23 cellular contexts compared by ENCODE assay signal in the genomic region with DNA sequence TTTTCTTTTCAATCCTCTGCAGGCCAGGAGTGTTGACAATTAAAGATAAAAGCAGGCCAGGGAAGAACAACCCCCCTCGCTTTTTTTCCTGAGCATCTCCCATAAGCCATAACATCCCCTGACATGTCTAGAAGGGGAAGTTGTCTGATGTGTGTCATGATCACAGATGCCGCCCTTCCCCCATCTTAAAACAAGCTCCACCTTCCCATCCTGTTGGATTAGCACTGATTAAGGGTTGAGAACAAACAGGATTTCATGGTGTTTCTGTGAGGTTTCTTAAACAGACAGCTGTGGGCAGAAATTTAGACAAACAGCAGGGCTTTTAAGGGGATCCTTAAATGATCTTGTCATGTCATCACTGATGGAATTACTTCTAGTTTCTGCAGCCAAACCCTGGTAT. TPM values are rescaled to one million over a fixed set of nuclear protein-coding genes. Genes with fewer than 3 reads are reported as not detected.
A peak's percentile ranks its signal among the peaks of the same experiment; 100 is the strongest.
DNase-seq lines count a peak whose midpoint lies in the region; ATAC-seq and TF ChIP-seq lines count a peak whose summit lies in the region.
"Had no signal": no experiment of that assay in that cellular context is flagged by ENCODE, and none has a peak within 500 bp of the region (broad histone marks: within the 10 kb centered on the region; RNA-seq: fewer than 3 reads in every experiment).

No MANE protein-coding gene starts in this region.

- intact Hi-C loops in heart left ventricle (cut with DNase I) (no loop called here), Right ventricle myocardium superior (cut with DNase I) (no loop called here), esophagus muscularis mucosa (cut with DNase I) (no loop called here), spleen (cut with DNase I; ENCODE audit: low total_unique reads) (no loop called here)

- DNase-seq in heart left ventricle (no peak), Right ventricle myocardium superior (no peak), NCI-H748 treated with DMSO at 0.1 percent for 48 hours (lab: John Stamatoyannopoulos, UW) (peak; percentile 58), esophagus muscularis mucosa (ENCODE audit: extremely low spot score) (peak; percentile 17), spleen (no peak), NCI-H2227 treated with DMSO at 0.1 percent for 48 hours (lab: John Stamatoyannopoulos, UW) (no peak), HT-29 (ENCODE audit: low spot score) (no peak)
- DNase-seq: activated CD4-positive, alpha-beta T cell treated with anti-CD3 and anti-CD28 coated beads for 48 hours; activated CD8-positive, alpha-beta memory T cell treated with anti-CD3 and anti-CD28 coated beads, Interleukin-2, amount 50 U/mL, for 48 hours; activated gamma-delta T cell; amygdala; CD4-positive, alpha-beta memory T cell; cerebellar nuclear complex; NCI-H1436; NCI-H345; psoas muscle; stimulated activated CD4-positive, alpha-beta T cell treated with anti-CD3 and anti-CD28 coated beads, Interleukin-15, amount 100 ng/mL, for 24 hours; T1000; upper lobe of left lung had no signal

- H3K36me3 ChIP-seq in heart left ventricle (no peaks in the 10 kb centered on the region), esophagus muscularis mucosa (no peaks in the 10 kb centered on the region), spleen (no peaks in the 10 kb centered on the region)
- H3K36me3 ChIP-seq: upper lobe of left lung had no signal

- WGBS in heart left ventricle, 4 donors = 35 to 41% (median 37%) methylated on average over 2 of the region's 2 CpGs
- 56% methylated on average over 2 of the region's 2 CpGs for WGBS in esophagus muscularis mucosa
- 31 to 55% (median 36%) methylated on average over 2 of the region's 2 CpGs for WGBS in spleen, 5 donors

- H3K4me1 ChIP-seq in heart left ventricle = peaks cover 0 to 22% (median 8%) of the 10 kb centered on the region in 12 donors
- H3K4me1 ChIP-seq in esophagus muscularis mucosa = peaks cover 0 to 3% (median 0%) of the 10 kb centered on the region in 4 donors
- peaks cover 0 to 37% (median 13%) of the 10 kb centered on the region in 6 donors for H3K4me1 ChIP-seq in spleen
- H3K4me1 ChIP-seq: psoas muscle had no signal

- peak in 3 of 4 donors; percentile 34 to 81 (median 42) for ATAC-seq in heart left ventricle
- no peak for ATAC-seq in Right ventricle myocardium superior (ENCODE audit: poor library complexity)
- ATAC-seq in GM21515 (IDR thresholded peaks at IDR 0.05; ENCODE audit: unreplicated experiment) = no peak
- ATAC-seq: HCT116, psoas muscle had no signal

- TF ChIP-seq POLR2A in heart left ventricle (IDR thresholded peaks at IDR 0.05) = no peak
- TF ChIP-seq POLR2A in esophagus muscularis mucosa (IDR thresholded peaks at IDR 0.05; ENCODE audit: low read depth) = no peak
- no peak for TF ChIP-seq POLR2A in spleen (IDR thresholded peaks at IDR 0.05)

- TF ChIP-seq EP300 in esophagus muscularis mucosa (IDR thresholded peaks at IDR 0.05) = no peak

- H3K27me3 ChIP-seq in heart left ventricle (no peaks in the 10 kb centered on the region), esophagus muscularis mucosa (no peaks in the 10 kb centered on the region), spleen (replicated peaks in 1 of 7) (peaks cover 0 to 6% (median 0%) of the 10 kb centered on the region in 7 donors)
- H3K27me3 ChIP-seq: upper lobe of left lung had no signal

- no peak overlapping the region for H3K4me3 ChIP-seq in heart left ventricle
- H3K4me3 ChIP-seq in esophagus muscularis mucosa = no peak overlapping the region
- no peak overlapping the region for H3K4me3 ChIP-seq in spleen
- H3K4me3 ChIP-seq: psoas muscle, upper lobe of left lung had no signal

- H3K27ac ChIP-seq in heart left ventricle = peak overlapping the region in 8 of 12 donors; percentile 9 to 75 (median 60)
- no peak overlapping the region for H3K27ac ChIP-seq in esophagus muscularis mucosa (replicated peaks in 1 of 4)
- H3K27ac ChIP-seq in spleen = peak overlapping the region in 5 of 8 donors; percentile 18 to 65 (median 32)
- H3K27ac ChIP-seq: psoas muscle had no signal

- TF ChIP-seq CTCF in heart left ventricle (IDR thresholded peaks at IDR 0.05) = no peak
- TF ChIP-seq CTCF in esophagus muscularis mucosa (IDR thresholded peaks at IDR 0.05) = no peak
- TF ChIP-seq CTCF in spleen (IDR thresholded peaks at IDR 0.05 in 8 of 11, conservative IDR thresholded peaks at IDR 0.05 in 3 of 11) = no peak

- no peaks in the 10 kb centered on the region for H3K9me3 ChIP-seq in heart left ventricle
- H3K9me3 ChIP-seq in esophagus muscularis mucosa = no peaks in the 10 kb centered on the region
- no peaks in the 10 kb centered on the region for H3K9me3 ChIP-seq in spleen
- H3K9me3 ChIP-seq: psoas muscle, upper lobe of left lung had no signal

RNA-seq across cellular contexts. Expression of a gene that starts 59.4 kb away (rescaled TPM):
- total RNA-seq in heart left ventricle (not detected), Right ventricle myocardium superior (not detected), esophagus muscularis mucosa (not detected), spleen (not detected)
- polyA plus RNA-seq in heart left ventricle (not detected), spleen (under 1 TPM in 1 of 3 donors, not detected in 2; 0.02 TPM)
- total RNA-seq in HT-29 (2014; rRNA removed; shearing (Covaris generic)) = not detected in 2 replicates
- total RNA-seq: CD4-positive, alpha-beta memory T cell; LHCN-M2; myocyte; psoas muscle; upper lobe of left lung had no signal
- polyA plus RNA-seq: CD4-positive, alpha-beta memory T cell; psoas muscle had no signal

Comparison
In these comparisons a context has a peak if more than half of its experiments do, and no peak if none do; other contexts are left out.
1. ATAC-seq: peak in heart left ventricle (3 of 4); none in Right ventricle myocardium superior (single experiment) and GM21515 (single experiment).
2. DNase-seq: peak in NCI-H748 treated with DMSO at 0.1 percent for 48 hours (single experiment) and esophagus muscularis mucosa (single experiment); none in heart left ventricle (0 of 5), Right ventricle myocardium superior (single experiment), spleen (single experiment), NCI-H2227 treated with DMSO at 0.1 percent for 48 hours (single experiment) and HT-29 (single experiment).
3. H3K27ac ChIP-seq: peak in heart left ventricle (8 of 12) and spleen (5 of 8); none in esophagus muscularis mucosa (0 of 4).